8 cellular contexts compared by ENCODE assay signal in the genomic region with DNA sequence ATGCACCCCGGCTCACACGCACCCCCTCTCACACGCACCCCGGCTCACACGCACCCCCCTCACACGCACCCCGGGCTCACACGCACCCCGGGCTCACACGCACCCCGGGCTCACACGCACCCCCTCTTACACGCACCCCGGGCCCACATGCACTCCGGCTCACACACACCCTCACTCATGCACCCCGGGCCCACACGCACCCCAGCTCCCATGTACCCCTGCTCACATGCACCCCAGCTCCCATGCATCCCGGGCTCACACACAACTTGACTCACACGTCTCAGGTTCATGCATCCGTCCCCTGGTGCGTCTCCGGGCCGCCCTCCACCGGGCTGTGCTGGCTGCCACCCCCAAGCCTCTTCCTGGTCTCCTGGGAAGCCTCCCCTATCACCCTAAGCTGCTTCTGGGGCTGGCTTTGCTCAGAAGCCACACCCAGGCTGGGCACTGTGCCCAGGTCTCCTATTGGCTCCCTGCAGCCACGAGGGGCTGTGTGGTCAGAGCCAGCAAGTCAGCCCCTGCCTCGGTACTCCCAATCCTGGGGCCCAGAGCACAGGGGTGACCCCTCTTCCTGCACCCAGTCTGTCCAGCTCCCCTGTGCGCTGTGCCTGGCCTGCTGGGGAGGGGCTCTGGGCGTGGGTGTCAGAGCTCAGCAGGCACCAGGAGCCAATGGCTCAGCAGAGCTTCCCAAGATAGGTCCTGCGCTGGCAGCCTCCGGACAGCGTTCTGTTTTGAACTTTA. TPM values are rescaled to one million over a fixed set of nuclear protein-coding genes. Genes with fewer than 3 reads are reported as not detected.
DNase-seq lines count a peak whose midpoint lies in the region; ATAC-seq and TF ChIP-seq lines count a peak whose summit lies in the region.

No MANE protein-coding gene starts in this region.

- dilution Hi-C loops in IMR-90 (cut with HindIII; ENCODE audit: low sequenced_read_pairs, unreplicated experiment) = no loop called here

- WGBS in IMR-90 (ENCODE audit: extremely low coverage in 2 of 2, insufficient read length in 1 of 2), 2 experiments = 35% methylated on average over 16 of the region's 31 CpGs; no CpG with 5 or more reads in 1 of the 2 experiments

- no peak overlapping the region for H2BK15ac ChIP-seq in IMR-90 (ENCODE audit: low read depth, low read length)

- H2AK9ac ChIP-seq in IMR-90 (replicated peaks; ENCODE audit: low read depth, low read length, poor library complexity) = peak overlapping the region; percentile 53

- H3K23ac ChIP-seq in IMR-90 (ENCODE audit: low read depth, low read length) = no peak overlapping the region

- no peak overlapping the region for H3K14ac ChIP-seq in IMR-90 (replicated peaks; ENCODE audit: low read depth, low read length)

- H3K9me3 ChIP-seq in IMR-90 (ENCODE audit: control insufficient read depth, insufficient read depth, low read length) = no peaks in the 10 kb centered on the region

- H3K9ac ChIP-seq in IMR-90 (ENCODE audit: low read depth, low read length) (no peak overlapping the region), rectal smooth muscle tissue (ENCODE audit: low read length) (no peak overlapping the region)

- peak overlapping the region in 1 of 2 experiments; percentile 63; a peak in 1 of 4 replicates for H4K8ac ChIP-seq in IMR-90 (ENCODE audit: low read depth in 2 of 2, low read length in 2 of 2)

- no peak overlapping the region for H3K56ac ChIP-seq in IMR-90 (ENCODE audit: extremely low read depth, insufficient read depth, low read length)

- no peak overlapping the region for H3K18ac ChIP-seq in IMR-90 (ENCODE audit: low read depth, low read length)

- no peak overlapping the region for H2BK120ac ChIP-seq in IMR-90 (ENCODE audit: low read depth, low read length)

- H2AK5ac ChIP-seq in IMR-90 (ENCODE audit: low read depth, low read length) = peak overlapping the region; percentile 80

- in situ Hi-C loops in IMR-90 (cut with MboI; ENCODE audit: low sequenced_read_pairs) = no loop called here

- H3K9me1 ChIP-seq in IMR-90 (ENCODE audit: insufficient read depth, low read length) = peaks cover 3% of the 10 kb centered on the region; the same call in 1 of the 2 replicates

- peaks cover 68% of the 10 kb centered on the region for H4K20me1 ChIP-seq in IMR-90 (ENCODE audit: insufficient read depth, low read length)

- peak overlapping the region; percentile 66; the same call in 1 of the 2 replicates for H3K4ac ChIP-seq in IMR-90 (ENCODE audit: low read depth, low read length)

- intact Hi-C loops in IMR-90 (cut with micrococcal nuclease) = no loop called here

- no peak for TF ChIP-seq RAD21 in IMR-90 (IDR thresholded peaks at IDR 0.05; ENCODE audit: low read length)

- peak overlapping the region; percentile 9; the same call in 1 of the 2 replicates for H3K4me3 ChIP-seq in IMR-90 (ENCODE audit: insufficient read depth, low read depth, low read length)
- peak overlapping the region; percentile 41 for H3K4me3 ChIP-seq in fibroblast of the aortic adventitia (ENCODE audit: low read depth, low read length)
- peak overlapping the region; percentile 45 for H3K4me3 ChIP-seq in rectal smooth muscle tissue (ENCODE audit: low read length)

- H3K27ac ChIP-seq in IMR-90 (ENCODE audit: insufficient read depth, low read length) (0 out of 2 replicates have a peak overlapping the region, but pooled peaks have one; percentile 1), rectal smooth muscle tissue (ENCODE audit: low read depth, low read length) (peak overlapping the region; percentile 48)

- H2BK20ac ChIP-seq in IMR-90 (ENCODE audit: low read depth, low read length) = no peak overlapping the region

- DNase-seq in IMR-90 (peak; percentile 85), RPMI8226 (peak; percentile 71), fibroblast of the aortic adventitia (ENCODE audit: low read depth) (peak; percentile 87)
- DNase-seq in activated CD4-positive, alpha-beta T cell treated with anti-CD3 and anti-CD28 coated beads for 1 hour = no peak
- no peak for DNase-seq in stimulated activated CD8-positive, alpha-beta memory T cell treated with anti-CD3 and anti-CD28 coated beads, Interleukin-4, amount 100 ng/mL, for 48 hours

- CTCF ChIA-PET in IMR-90 (lab: Yijun Ruan, JAX) = no interaction called here

- peak overlapping the region; percentile 83 for H2AFZ ChIP-seq in IMR-90 (replicated peaks; ENCODE audit: low read length, poor library complexity)

- peak; percentile 87 for ATAC-seq in IMR-90 (ENCODE audit: low read depth)
- ATAC-seq in GM19455 (IDR thresholded peaks at IDR 0.05; ENCODE audit: unreplicated experiment) = no peak
- ATAC-seq in GM18520 (IDR thresholded peaks at IDR 0.05; ENCODE audit: unreplicated experiment) = no peak

- peak overlapping the region; percentile 47; the same call in 1 of the 2 replicates for H3K4me2 ChIP-seq in IMR-90 (ENCODE audit: low read depth, low read length)

- POLR2A ChIA-PET in IMR-90 (lab: Charles Lee; ENCODE audit: unreplicated experiment) = interaction anchor here (0.6 to 1.3 kb wide), 2 partner anchors 15 to 724 kb away, joined by 3 to 12 read pairs; no protein-coding TSS in a partner anchor

- no peak overlapping the region for H2BK5ac ChIP-seq in IMR-90 (ENCODE audit: low read depth, low read length, poor library complexity, severe bottlenecking)

- TF ChIP-seq POLR2A in IMR-90 (IDR thresholded peaks at IDR 0.05; ENCODE audit: low read depth, low read length) = no peak

- no peak overlapping the region for H4K5ac ChIP-seq in IMR-90 (ENCODE audit: low read depth, low read length)

- H3K4me1 ChIP-seq in IMR-90 (ENCODE audit: control insufficient read depth, insufficient read depth, low read length) (peaks cover 12% of the 10 kb centered on the region), rectal smooth muscle tissue (ENCODE audit: control insufficient read depth, insufficient read depth, low read length) (peaks cover 4% of the 10 kb centered on the region)

- H3K36me3 ChIP-seq in IMR-90 (ENCODE audit: control insufficient read depth, insufficient read depth, low read length) = peaks cover 30% of the 10 kb centered on the region
- H3K36me3 ChIP-seq in rectal smooth muscle tissue (ENCODE audit: control insufficient read depth, insufficient read depth, low read length) = no peaks in the 10 kb centered on the region

- H4K91ac ChIP-seq in IMR-90 (ENCODE audit: insufficient read depth, low read depth, low read length) = 0 out of 2 replicates have a peak overlapping the region, but pooled peaks have one; percentile 2

- no TSS peak for BruUV-seq in IMR-90 (replicated peaks; lab: Mats Ljungman, UMichigan)

- TF ChIP-seq CTCF in IMR-90 (conservative IDR thresholded peaks at IDR 0.05; ENCODE audit: low read depth, low read length) = no peak
- no peak for TF ChIP-seq CTCF in fibroblast of the aortic adventitia (IDR thresholded peaks at IDR 0.05; ENCODE audit: insufficient read depth, low read length)

- H3K27me3 ChIP-seq in IMR-90 (ENCODE audit: control insufficient read depth, insufficient read depth, low read length) = no peaks in the 10 kb centered on the region
- peaks cover 4% of the 10 kb centered on the region for H3K27me3 ChIP-seq in rectal smooth muscle tissue (ENCODE audit: control insufficient read depth, insufficient read depth, low read length)

- peaks cover 24 to 83% of the 10 kb centered on the region in 2 experiments for H3K79me1 ChIP-seq in IMR-90 (ENCODE audit: low read depth in 1 of 2, low read length in 2 of 2)

TF ChIP-seq in IMR-90, 13 proteins besides CTCF, POLR2A, EP300 and RAD21:
- TF ChIP-seq RFX5 (IDR thresholded peaks at IDR 0.05; ENCODE audit: low read depth, low read length) = no peak
- TF ChIP-seq, protein P1, sequence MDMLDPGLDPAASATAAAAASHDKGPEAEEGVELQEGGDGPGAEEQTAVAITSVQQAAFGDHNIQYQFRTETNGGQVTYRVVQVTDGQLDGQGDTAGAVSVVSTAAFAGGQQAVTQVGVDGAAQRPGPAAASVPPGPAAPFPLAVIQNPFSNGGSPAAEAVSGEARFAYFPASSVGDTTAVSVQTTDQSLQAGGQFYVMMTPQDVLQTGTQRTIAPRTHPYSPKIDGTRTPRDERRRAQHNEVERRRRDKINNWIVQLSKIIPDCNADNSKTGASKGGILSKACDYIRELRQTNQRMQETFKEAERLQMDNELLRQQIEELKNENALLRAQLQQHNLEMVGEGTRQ (IDR thresholded peaks at IDR 0.05; ENCODE audit: low read depth, low read length) = peak; percentile 97

RNA-seq across cellular contexts. Expression of a gene that starts 16.9 kb away (rescaled TPM):
- total RNA-seq in IMR-90 (2012; rRNA removed) (143 and 161 TPM in 2 replicates), fibroblast of the aortic adventitia (ENCODE audit: low replicate concordance) (164 and 252 TPM in 2 replicates)
- polyA plus RNA-seq in IMR-90 (2012; rRNA removed) = 293 and 327 TPM in 2 replicates
- 286 and 483 TPM in 2 replicates for polyA plus RNA-seq in IMR-90 (2012; cell fraction: cytosol; rRNA removed)
- 295 and 963 TPM in 2 replicates for polyA plus RNA-seq in IMR-90 (2012; cell fraction: nucleus; rRNA removed; ENCODE audit: low replicate concordance)

RNA-seq across cellular contexts. Expression of a gene that starts 17.2 kb away (rescaled TPM):
- total RNA-seq in IMR-90 (2012; rRNA removed) (44.4 and 123 TPM in 2 replicates), fibroblast of the aortic adventitia (ENCODE audit: low replicate concordance) (61.7 and 135 TPM in 2 replicates)
- polyA plus RNA-seq in IMR-90 (2012; rRNA removed) = 416 and 907 TPM in 2 replicates
- polyA plus RNA-seq in IMR-90 (2012; cell fraction: cytosol; rRNA removed) = 193 and 430 TPM in 2 replicates
- polyA plus RNA-seq in IMR-90 (2012; cell fraction: nucleus; rRNA removed; ENCODE audit: low replicate concordance) = 27.7 and 112 TPM in 2 replicates

RNA-seq across cellular contexts. Expression of a gene that starts 26.8 kb away (rescaled TPM):
- total RNA-seq in IMR-90 (2012; rRNA removed) (789 and 1,150 TPM in 2 replicates), fibroblast of the aortic adventitia (ENCODE audit: low replicate concordance) (159 and 311 TPM in 2 replicates)
- polyA plus RNA-seq in IMR-90 (2012; rRNA removed) = 1,267 and 1,435 TPM in 2 replicates
- polyA plus RNA-seq in IMR-90 (2012; cell fraction: cytosol; rRNA removed) = 933 and 2,823 TPM in 2 replicates
- 859 and 2,218 TPM in 2 replicates for polyA plus RNA-seq in IMR-90 (2012; cell fraction: nucleus; rRNA removed; ENCODE audit: low replicate concordance)

RNA-seq across cellular contexts. Expression of a gene that starts 31.8 kb away (rescaled TPM):
- total RNA-seq in IMR-90 (2012; rRNA removed) = 0.28 and 0.54 TPM in 2 replicates
- 2.5 and 3.2 TPM in 2 replicates for polyA plus RNA-seq in IMR-90 (2012; rRNA removed)
- polyA plus RNA-seq in IMR-90 (2012; cell fraction: cytosol; rRNA removed) = 3.2 and 3.5 TPM in 2 replicates
- polyA plus RNA-seq in IMR-90 (2012; cell fraction: nucleus; rRNA removed; ENCODE audit: low replicate concordance) = 8.0 and 18.2 TPM in 2 replicates
- total RNA-seq in fibroblast of the aortic adventitia (ENCODE audit: low replicate concordance) = 1.3 and 1.8 TPM in 2 replicates

RNA-seq across cellular contexts. Expression of a gene that starts 40.8 kb away (rescaled TPM):
- 7.0 and 7.2 TPM in 2 replicates for total RNA-seq in IMR-90 (2012; rRNA removed)
- 94.3 and 109 TPM in 2 replicates for polyA plus RNA-seq in IMR-90 (2012; rRNA removed)
- 84.2 and 129 TPM in 2 replicates for polyA plus RNA-seq in IMR-90 (2012; cell fraction: cytosol; rRNA removed)
- 289 and 727 TPM in 2 replicates for polyA plus RNA-seq in IMR-90 (2012; cell fraction: nucleus; rRNA removed; ENCODE audit: low replicate concordance)
- total RNA-seq in fibroblast of the aortic adventitia (ENCODE audit: low replicate concordance) = 20.0 and 27.7 TPM in 2 replicates

Comparison
In these comparisons a context has a peak if more than half of its experiments do, and no peak if none do; other contexts are left out.
1. DNase-seq: peak in IMR-90 (single experiment), RPMI8226 (single experiment) and fibroblast of the aortic adventitia (single experiment); none in activated CD4-positive, alpha-beta T cell treated with anti-CD3 and anti-CD28 coated beads for 1 hour (single experiment) and stimulated activated CD8-positive, alpha-beta memory T cell treated with anti-CD3 and anti-CD28 coated beads, Interleukin-4, amount 100 ng/mL, for 48 hours (single experiment).
2. Peak in every context shown above with its lines, with median percentiles within 50 percentile points of each other: H3K4me3 ChIP-seq.